ENCODE assay signal across 34 cellular contexts in genomic region chr7:156539999-156540398, GRCh38.
DNase-seq lines count a peak whose midpoint lies in the region; ATAC-seq and TF ChIP-seq lines count a peak whose summit lies in the region.
"Had no signal": no experiment of that assay in that cellular context is flagged by ENCODE, and none has a peak within 500 bp of the region (broad histone marks: within the 10 kb centered on the region; RNA-seq: fewer than 3 reads in every experiment).

No MANE protein-coding gene starts in this region.

- H3K36me3 ChIP-seq in GM23338 (ENCODE audit: insufficient read depth): no peaks in the 10 kb centered on the region
- no peaks in the 10 kb centered on the region for H3K36me3 ChIP-seq in neuronal stem cell (replicated peaks in 1 of 2; ENCODE audit: control insufficient read depth in 2 of 2, insufficient read depth in 2 of 2, low read length in 2 of 2)
- H3K36me3 ChIP-seq: BE2C; BLaER1; BLaER1 treated with 17β-estradiol and CSF1 and Interleukin-3, amounts not matched to agents 10 nM and 100 nM had no signal

- H3K4me1 Mint-ChIP-seq in GM23338: no peaks in the 10 kb centered on the region; the same call in 2 of the 3 replicates
- H3K4me1 Mint-ChIP-seq in WTC11: peaks cover 7% of the 10 kb centered on the region
- H3K4me1 Mint-ChIP-seq: B cell; CD14-positive monocyte; CD4-positive, alpha-beta memory T cell; CD4-positive, CD25-positive, alpha-beta regulatory T cell; CD8-positive, alpha-beta memory T cell had no signal

- peaks cover 0 to 3% of the 10 kb centered on the region in 2 donors for H3K9me3 ChIP-seq in neuronal stem cell (replicated peaks in 1 of 2; ENCODE audit: control insufficient read depth in 2 of 2, insufficient read depth in 1 of 2, low read depth in 1 of 2, low read length in 2 of 2)
- H3K9me3 ChIP-seq: A549, BE2C, Caco-2 had no signal

- H2AK5ac ChIP-seq in neuronal stem cell (ENCODE audit: low read depth, low read length): peak overlapping the region; percentile 25

- no peak overlapping the region for H3K27ac Mint-ChIP-seq in GM23338
- H3K27ac Mint-ChIP-seq in WTC11: no peak overlapping the region
- H3K27ac Mint-ChIP-seq: B cell; CD14-positive monocyte; CD4-positive, alpha-beta T cell; CD4-positive, CD25-positive, alpha-beta regulatory T cell; CD8-positive, alpha-beta memory T cell; CD8-positive, alpha-beta T cell had no signal

- H4K91ac ChIP-seq in neuronal stem cell (ENCODE audit: low read depth, low read length, poor library complexity): no peak overlapping the region

- no peak overlapping the region for H3K14ac ChIP-seq in neuronal stem cell (ENCODE audit: low read length)

- H3K79me2 ChIP-seq in GM23338 (replicated peaks; ENCODE audit: insufficient read depth): no peaks in the 10 kb centered on the region

- peak overlapping the region; percentile 48; the same call in 1 of the 2 replicates for H3K4me2 ChIP-seq in GM23338
- no peak overlapping the region for H3K4me2 ChIP-seq in neuronal stem cell (ENCODE audit: insufficient read depth, low read length, poor library complexity, severe bottlenecking)
- H3K4me2 ChIP-seq: A549 had no signal

- H3K4me3 Mint-ChIP-seq in GM23338: no peak overlapping the region
- 0 out of 2 replicates have a peak overlapping the region, but pooled peaks have one; percentile 5 for H3K4me3 Mint-ChIP-seq in WTC11
- H3K4me3 Mint-ChIP-seq: B cell; CD14-positive monocyte; CD4-positive, alpha-beta memory T cell; CD4-positive, alpha-beta T cell; CD4-positive, CD25-positive, alpha-beta regulatory T cell; CD8-positive, alpha-beta memory T cell; CD8-positive, alpha-beta T cell had no signal

- H4K20me1 ChIP-seq in GM23338 (replicated peaks; ENCODE audit: insufficient read depth): no peaks in the 10 kb centered on the region
- H4K20me1 ChIP-seq: BLaER1; BLaER1 treated with 17β-estradiol and CSF1 and Interleukin-3, amounts not matched to agents 10 nM and 100 nM had no signal

- H3K27me3 ChIP-seq in GM23338 (ENCODE audit: insufficient read depth) (no peaks in the 10 kb centered on the region), neuronal stem cell (ENCODE audit: control insufficient read depth in 3 of 3, insufficient read depth in 3 of 3, low read depth in 1 of 3, low read length in 3 of 3) (peaks cover 0 to 4% (median 0%) of the 10 kb centered on the region in 3 experiments)
- H3K27me3 ChIP-seq: BE2C; BLaER1; BLaER1 treated with 17β-estradiol and CSF1 and Interleukin-3, amounts not matched to agents 10 nM and 100 nM had no signal

- H3K4me3 ChIP-seq in GM23338 (no peak overlapping the region), neuronal stem cell (ENCODE audit: low read length in 2 of 2) (no peak overlapping the region)
- H3K4me3 ChIP-seq: A549; BLaER1; BLaER1 treated with 17β-estradiol and CSF1 and Interleukin-3, amounts not matched to agents 10 nM and 100 nM had no signal

- H3K4ac ChIP-seq in neuronal stem cell (ENCODE audit: low read length): no peak overlapping the region

- H3K9ac ChIP-seq in neuronal stem cell (ENCODE audit: low read depth, low read length, poor library complexity): no peak overlapping the region
- H3K9ac ChIP-seq: BLaER1; BLaER1 treated with 17β-estradiol and CSF1 and Interleukin-3, amounts not matched to agents 10 nM and 100 nM had no signal

- H2AFZ ChIP-seq in GM23338 (peak overlapping the region; percentile 66; the same call in 1 of the 2 replicates), neuronal stem cell (ENCODE audit: low read length) (no peak overlapping the region)

- no peak overlapping the region for H2BK12ac ChIP-seq in neuronal stem cell (ENCODE audit: low read length)

- no peak overlapping the region for H4K8ac ChIP-seq in neuronal stem cell (ENCODE audit: low read depth, low read length)

- no peaks in the 10 kb centered on the region for H3F3A ChIP-seq in GM23338 (replicated peaks; ENCODE audit: low read depth)

- ATAC-seq in GM23338 (peak; percentile 55), WTC11 (no peak), HG02970 (IDR thresholded peaks at IDR 0.05; ENCODE audit: low FRiP score, unreplicated experiment) (no peak)
- ATAC-seq: A549; CD8-positive, alpha-beta T cell had no signal

- H3K9me3 Mint-ChIP-seq in GM23338 (0 out of 3 replicates have a peak, but pooled peaks cover 4% of the 10 kb centered on the region), WTC11 (no peaks in the 10 kb centered on the region)
- H3K9me3 Mint-ChIP-seq: CD4-positive, alpha-beta T cell; CD8-positive, alpha-beta memory T cell; CD8-positive, alpha-beta T cell had no signal

- no peaks in the 10 kb centered on the region for H3K79me1 ChIP-seq in neuronal stem cell (ENCODE audit: low read depth, low read length)

- POLR2A ChIA-PET in GM10248 (lab: Yijun Ruan, JAX) (no interaction called here), WTC11 (lab: Charles Lee) (no interaction called here)

- no peak overlapping the region for H2BK120ac ChIP-seq in neuronal stem cell (ENCODE audit: low read depth, low read length)

- H2BK5ac ChIP-seq in neuronal stem cell (ENCODE audit: low read length): no peak overlapping the region

- no CpG with 5 or more reads among the region's 12 CpGs for WGBS in neuronal stem cell (ENCODE audit: extremely low coverage in 2 of 2, insufficient read length in 2 of 2, insufficient replicate concordance in 1 of 2), 2 donors

- TF ChIP-seq CTCF in GM10248 (IDR thresholded peaks at IDR 0.05; ENCODE audit: control extremely low read depth, extremely low read depth, low read depth, missing control alignments) (peak; percentile 0), GM23338 (conservative IDR thresholded peaks at IDR 0.05; ENCODE audit: low read depth in 2 of 2) (no peak), WTC11 (IDR thresholded peaks at IDR 0.05) (no peak)

- H3K27me3 Mint-ChIP-seq in GM23338 (ENCODE audit: insufficient read depth, low read depth, poor library complexity) (peaks cover 6% of the 10 kb centered on the region), WTC11 (ENCODE audit: low read depth) (no peaks in the 10 kb centered on the region)
- H3K27me3 Mint-ChIP-seq: B cell had no signal

- H3K27ac ChIP-seq in GM23338 (ENCODE audit: low read depth): no peak overlapping the region
- H3K27ac ChIP-seq in neuronal stem cell (replicated peaks; ENCODE audit: low read length): no peak overlapping the region
- H3K27ac ChIP-seq: 22Rv1; A549; BLaER1; BLaER1 treated with 17β-estradiol and CSF1 and Interleukin-3, amounts not matched to agents 10 nM and 100 nM; C4-2B had no signal

- no peak overlapping the region for H2BK15ac ChIP-seq in neuronal stem cell (ENCODE audit: low read length)

- H3K4me1 ChIP-seq in GM23338 (ENCODE audit: insufficient read depth) (no peaks in the 10 kb centered on the region), neuronal stem cell (ENCODE audit: control insufficient read depth in 2 of 2, insufficient read depth in 1 of 2, low read depth in 1 of 2, low read length in 2 of 2) (no peaks in the 10 kb centered on the region)
- H3K4me1 ChIP-seq: A549, BE2C had no signal

- H3K18ac ChIP-seq in neuronal stem cell (ENCODE audit: low read length): peak overlapping the region; percentile 52

- H3K9me2 ChIP-seq in GM23338 (ENCODE audit: insufficient read depth): no peaks in the 10 kb centered on the region

- no peak for DNase-seq in GM10248 (ENCODE audit: extremely low spot score)
- no peak for DNase-seq in GM23338 (ENCODE audit: low spot score)
- DNase-seq in WTC11 (ENCODE audit: low spot score): no peak
- DNase-seq in neuronal stem cell (ENCODE audit: low spot score): no peak
- DNase-seq in NCI-H345 (lab: John Stamatoyannopoulos, UW): no peak
- no peak for DNase-seq in stimulated activated CD4-positive, alpha-beta T cell treated with anti-CD3 and anti-CD28 coated beads, Interleukin-1b, Interleukin-23, amount 100 ng/mL, for 48 hours
- DNase-seq in NCI-H345 treated with DMSO at 0.1 percent for 48 hours (lab: John Stamatoyannopoulos, UW; ENCODE audit: unreplicated experiment): no peak
- DNase-seq: 8988T; ACHN; AML-193; BE2C; Caco-2; Calu3; CD4-positive, alpha-beta memory T cell; CD4-positive, alpha-beta T cell; CD4-positive, CD25-positive, alpha-beta regulatory T cell; CD8-positive, alpha-beta memory T cell; CD8-positive, alpha-beta T cell; COR-L47; DMS 273 treated with DMSO at 0.1 percent for 48 hours; DMS153; DMS53; DMS79; DMS79 treated with DMSO at 0.1 percent for 48 hours; DND-41; EL had no signal

- H3K36me3 Mint-ChIP-seq in GM23338 (ENCODE audit: low read depth) (no peaks in the 10 kb centered on the region), WTC11 (no peaks in the 10 kb centered on the region)
- H3K36me3 Mint-ChIP-seq: CD14-positive monocyte; CD4-positive, alpha-beta memory T cell; CD4-positive, CD25-positive, alpha-beta regulatory T cell; CD8-positive, alpha-beta memory T cell; CD8-positive, alpha-beta T cell had no signal

- H3K23ac ChIP-seq in neuronal stem cell (ENCODE audit: low read depth, low read length, poor library complexity): no peak overlapping the region

- CTCF ChIA-PET in GM10248 (lab: Yijun Ruan, JAX) (no interaction called here), WTC11 (lab: Charles Lee) (no interaction called here)

TF ChIP-seq in GM23338, 12 proteins besides CTCF, POLR2A, EP300 and RAD21 (continues in another document):
- TF ChIP-seq POLR2AphosphoS5 (IDR thresholded peaks at IDR 0.05; ENCODE audit: low read depth): no peak
- TF ChIP-seq ETS1 (IDR thresholded peaks at IDR 0.05): no peak
- no peak for TF ChIP-seq EZH2phosphoT487 (IDR thresholded peaks at IDR 0.05; ENCODE audit: unreplicated experiment)

TF ChIP-seq in WTC11, 78 proteins besides CTCF, POLR2A, EP300 and RAD21:
- TF ChIP-seq USF1 (CRISPR knock-in tag; IDR thresholded peaks at IDR 0.05): 0 out of 2 replicates have a peak, but pooled peaks have one; percentile 24
- TF ChIP-seq CBFB (CRISPR knock-in tag; IDR thresholded peaks at IDR 0.05; ENCODE audit: low read depth): no peak
TF ChIP-seq in WTC11: peak in this region for 1.
